19 cellular contexts compared by ENCODE assay signal in the genomic region with DNA sequence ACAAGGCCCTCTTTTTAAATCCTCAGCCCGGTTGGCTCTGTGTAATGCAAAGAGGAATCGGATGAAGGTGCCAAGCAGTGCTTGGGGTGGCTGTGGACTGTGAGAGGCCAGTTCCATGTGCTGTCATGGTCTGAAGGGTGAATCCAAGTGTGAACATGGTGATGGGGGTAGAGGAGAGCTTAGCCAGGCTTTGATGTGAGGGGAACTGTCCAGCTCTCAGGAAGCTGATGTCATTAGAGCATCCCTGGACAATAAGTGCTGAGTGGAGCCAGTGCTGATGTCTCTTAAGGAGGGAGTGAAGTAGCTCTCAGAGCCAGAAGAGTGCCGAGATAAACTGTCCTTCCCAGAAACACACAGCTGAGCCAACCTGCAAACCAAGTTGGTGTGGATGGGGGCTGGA. TPM values are rescaled to one million over a fixed set of nuclear protein-coding genes. Genes with fewer than 3 reads are reported as not detected.
DNase-seq lines count a peak whose midpoint lies in the region; ATAC-seq, FAIRE-seq and TF ChIP-seq lines count a peak whose summit lies in the region.
"Had no signal": no experiment of that assay in that cellular context is flagged by ENCODE, and none has a peak within 500 bp of the region (broad histone marks: within the 10 kb centered on the region; RNA-seq: fewer than 3 reads in every experiment).

No MANE protein-coding gene starts in this region.

- POLR2A ChIA-PET in A549 (lab: Yijun Ruan, JAX) = no interaction called here

- DNase-seq in A549 (ENCODE audit: low read depth in 1 of 2, low spot score in 1 of 2) (no peak), HT1080 (ENCODE audit: low read depth) (peak; percentile 15), cardiac fibroblast (ENCODE audit: low read depth in 2 of 2) (peak; percentile 39 to 43), right cardiac atrium (no peak), NCI-H2107 treated with DMSO at 0.1 percent for 48 hours (lab: John Stamatoyannopoulos, UW; ENCODE audit: unreplicated experiment) (no peak), HuH-7.5 (ENCODE audit: low spot score) (no peak), pons (ENCODE audit: low spot score) (no peak)
- DNase-seq in activated CD4-positive, alpha-beta T cell treated with anti-CD3 and anti-CD28 coated beads, Interleukin-2, amount 50 U/mL, for 4 hours = no peak
- DNase-seq: activated CD4-positive, alpha-beta T cell treated with anti-CD3 and anti-CD28 coated beads, Interleukin-2, amount 10 ng/mL, durations not matched to agents 24 days and 14 days; activated T-cell treated with anti-CD3 and anti-CD28 coated beads for 4 hours; midbrain; NCI-H1436 treated with DMSO at 0.1 percent for 48 hours; NCI-H526 treated with DMSO at 0.1 percent for 48 hours; right lobe of liver; stimulated activated CD4-positive, alpha-beta T cell treated with anti-CD3 and anti-CD28 coated beads, Interleukin-2, amount 100 ng/mL, for 24 hours had no signal

- H3K4me1 ChIP-seq in A549 (no peaks in the 10 kb centered on the region), right cardiac atrium (ENCODE audit: control insufficient read depth, insufficient read depth, low read length) (peaks cover 9% of the 10 kb centered on the region)
- H3K4me1 ChIP-seq: gastrocnemius medialis had no signal

- H3K27ac ChIP-seq in A549 (no peak overlapping the region), right cardiac atrium (ENCODE audit: low read length) (no peak overlapping the region)
- H3K27ac ChIP-seq: cardiac muscle cell, gastrocnemius medialis, neutrophil, right lobe of liver had no signal

- FAIRE-seq in A549 (lab: Jason Lieb, UNC) = no peak

- H3K4me3 ChIP-seq in A549 = no peak overlapping the region
- H3K4me3 ChIP-seq in cardiac fibroblast (replicated peaks in 1 of 2; ENCODE audit: low read depth in 2 of 2, low read length in 2 of 2) = no peak overlapping the region
- H3K4me3 ChIP-seq in right cardiac atrium (ENCODE audit: low read length) = no peak overlapping the region
- H3K4me3 ChIP-seq: cardiac muscle cell, gastrocnemius medialis, right lobe of liver had no signal

- TF ChIP-seq CTCF in A549 (IDR thresholded peaks at IDR 0.05) = no peak
- TF ChIP-seq CTCF in cardiac fibroblast (IDR thresholded peaks at IDR 0.05; ENCODE audit: low read depth, low read length) = no peak

- H3K4me2 ChIP-seq in A549 = no peak overlapping the region

- TF ChIP-seq RAD21 in A549 (conservative IDR thresholded peaks at IDR 0.05 in 1 of 2, IDR thresholded peaks at IDR 0.05 in 1 of 2) = no peak

- no peaks in the 10 kb centered on the region for H3K27me3 ChIP-seq in right cardiac atrium (ENCODE audit: control insufficient read depth, insufficient read depth)
- H3K27me3 ChIP-seq: gastrocnemius medialis, right lobe of liver had no signal

- TF ChIP-seq POLR2A in A549 (IDR thresholded peaks at IDR 0.05; ENCODE audit: low read length) = no peak

- ATAC-seq in A549 (peak in 1 of 2 experiments; percentile 21; a peak in 2 of 6 replicates), right cardiac atrium (peak; percentile 28 to 55)
- ATAC-seq: activated naive CD4-positive, alpha-beta T cell treated with anti-CD3 and anti-CD28 coated beads, Interleukin-2, amount 50 U/mL, for 72 hours had no signal

- H3K9me3 ChIP-seq in A549 (no peaks in the 10 kb centered on the region), right cardiac atrium (ENCODE audit: control insufficient read depth, low read length) (no peaks in the 10 kb centered on the region)
- H3K9me3 ChIP-seq: gastrocnemius medialis, neutrophil, right lobe of liver had no signal

- WGBS in A549 (ENCODE audit: missing lambda C conversion rate) = 54% methylated on average over 3 of the region's 3 CpGs
- 48% methylated on average over 3 of the region's 3 CpGs for WGBS in right cardiac atrium

- intact Hi-C loops in right cardiac atrium (cut with DNase I) = no loop called here

- CTCF ChIA-PET in A549 (lab: Yijun Ruan, JAX) = interaction anchor here (0.8 to 2.0 kb wide), 3 partner anchors 23 to 202 kb away, joined by 3 to 7 read pairs (median 4); no protein-coding TSS in a partner anchor

- no peak for TF ChIP-seq EP300 in A549 (IDR thresholded peaks at IDR 0.05)

TF ChIP-seq in A549, 52 proteins besides CTCF, POLR2A, EP300 and RAD21:
- TF ChIP-seq, protein P1, sequence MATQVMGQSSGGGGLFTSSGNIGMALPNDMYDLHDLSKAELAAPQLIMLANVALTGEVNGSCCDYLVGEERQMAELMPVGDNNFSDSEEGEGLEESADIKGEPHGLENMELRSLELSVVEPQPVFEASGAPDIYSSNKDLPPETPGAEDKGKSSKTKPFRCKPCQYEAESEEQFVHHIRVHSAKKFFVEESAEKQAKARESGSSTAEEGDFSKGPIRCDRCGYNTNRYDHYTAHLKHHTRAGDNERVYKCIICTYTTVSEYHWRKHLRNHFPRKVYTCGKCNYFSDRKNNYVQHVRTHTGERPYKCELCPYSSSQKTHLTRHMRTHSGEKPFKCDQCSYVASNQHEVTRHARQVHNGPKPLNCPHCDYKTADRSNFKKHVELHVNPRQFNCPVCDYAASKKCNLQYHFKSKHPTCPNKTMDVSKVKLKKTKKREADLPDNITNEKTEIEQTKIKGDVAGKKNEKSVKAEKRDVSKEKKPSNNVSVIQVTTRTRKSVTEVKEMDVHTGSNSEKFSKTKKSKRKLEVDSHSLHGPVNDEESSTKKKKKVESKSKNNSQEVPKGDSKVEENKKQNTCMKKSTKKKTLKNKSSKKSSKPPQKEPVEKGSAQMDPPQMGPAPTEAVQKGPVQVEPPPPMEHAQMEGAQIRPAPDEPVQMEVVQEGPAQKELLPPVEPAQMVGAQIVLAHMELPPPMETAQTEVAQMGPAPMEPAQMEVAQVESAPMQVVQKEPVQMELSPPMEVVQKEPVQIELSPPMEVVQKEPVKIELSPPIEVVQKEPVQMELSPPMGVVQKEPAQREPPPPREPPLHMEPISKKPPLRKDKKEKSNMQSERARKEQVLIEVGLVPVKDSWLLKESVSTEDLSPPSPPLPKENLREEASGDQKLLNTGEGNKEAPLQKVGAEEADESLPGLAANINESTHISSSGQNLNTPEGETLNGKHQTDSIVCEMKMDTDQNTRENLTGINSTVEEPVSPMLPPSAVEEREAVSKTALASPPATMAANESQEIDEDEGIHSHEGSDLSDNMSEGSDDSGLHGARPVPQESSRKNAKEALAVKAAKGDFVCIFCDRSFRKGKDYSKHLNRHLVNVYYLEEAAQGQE (IDR thresholded peaks at IDR 0.05) = peak; percentile 52; the same call in 1 of the 2 replicates
- TF ChIP-seq EHF (CRISPR knock-in tag; IDR thresholded peaks at IDR 0.05) (no peak), NR3C1 (IDR thresholded peaks at IDR 0.05) (no peak), RNF2 (IDR thresholded peaks at IDR 0.05; ENCODE audit: borderline replicate concordance, low read depth) (no peak), HES2 (IDR thresholded peaks at IDR 0.05) (no peak), MYC (IDR thresholded peaks at IDR 0.05; ENCODE audit: borderline replicate concordance, low read length) (no peak), ESRRA (IDR thresholded peaks at IDR 0.05; ENCODE audit: borderline replicate concordance, low read length) (no peak)

RNA-seq across cellular contexts. Expression of gene NAV2, which starts 53.6 kb away (rescaled TPM):
- polyA plus RNA-seq in A549 (2011; rRNA removed) = 19.8 and 27.6 TPM in 2 replicates
- polyA plus RNA-seq in A549 (2012; cell fraction: cytosol; rRNA removed) = 5.7 and 7.0 TPM in 2 replicates
- 13.3 and 14.1 TPM in 2 replicates for polyA plus RNA-seq in A549 (2012; cell fraction: nucleus; rRNA removed)
- 4.9 to 6.2 TPM (median 4.9 TPM) in 3 replicates for polyA plus RNA-seq in A549 (2017; fragmentation: RNase III; extraction: RNeasy Plus Mini Kit Qiagen cat#74134 plus additional on column Dnase treatment)
- polyA minus RNA-seq in A549 (2011; rRNA and poly(A)+ RNA removed) = 69.8 and 79.2 TPM in 2 replicates
- 1.9 and 2.2 TPM in 2 replicates for total RNA-seq in HT1080 (2014; rRNA removed; shearing (Covaris generic))
- polyA plus RNA-seq in HT1080 (2015; cell fraction: cytosol; rRNA removed) = 3.9 and 5.8 TPM in 2 replicates
- 15.8 and 19.4 TPM in 2 replicates for polyA plus RNA-seq in HT1080 (2015; cell fraction: nucleus; rRNA removed)
- total RNA-seq in right cardiac atrium = 10 to 100 TPM in 2 of 4 donors, 1 to 10 TPM in 2; 7.9 to 12.9 (median 10.1) TPM
- 4.4 TPM for polyA plus RNA-seq in right cardiac atrium
- total RNA-seq: activated CD4-positive, alpha-beta T cell treated with anti-CD3 and anti-CD28 coated beads, Interleukin-2, amount 10 ng/mL, durations not matched to agents 24 days and 14 days had no signal

Comparison
In these comparisons a context has a peak if more than half of its experiments do, and no peak if none do; other contexts are left out.
1. DNase-seq: peak in HT1080 (single experiment) and cardiac fibroblast (2 of 2); none in A549 (0 of 2), right cardiac atrium (0 of 3), NCI-H2107 treated with DMSO at 0.1 percent for 48 hours (single experiment), HuH-7.5 (single experiment), activated CD4-positive, alpha-beta T cell treated with anti-CD3 and anti-CD28 coated beads, Interleukin-2, amount 50 U/mL, for 4 hours (0 of 2) and pons (single experiment).